Comparison of ENCODE assay signal across 1 cellular context in genomic region chr22:38177926-38178604, GRCh38.
TF ChIP-seq lines count a peak whose summit lies in the region.

No MANE protein-coding gene starts in this region.

TF ChIP-seq in HepG2, 621 proteins besides CTCF, POLR2A, EP300 and RAD21 (continued from another document and continues in another):
- TF ChIP-seq ZNF687 (CRISPR knock-in tag; IDR thresholded peaks at IDR 0.05) = peak; percentile 15; the same call in 1 of the 2 replicates
- 0 out of 2 replicates have a peak, but pooled peaks have one; percentile 16 for TF ChIP-seq NCOA1 (CRISPR knock-in tag; IDR thresholded peaks at IDR 0.05)
- no peak for TF ChIP-seq CSRNP1 (CRISPR knock-in tag; IDR thresholded peaks at IDR 0.05)
- no peak for TF ChIP-seq MIER2 (CRISPR knock-in tag; IDR thresholded peaks at IDR 0.05)
- no peak for TF ChIP-seq NFKB2 (CRISPR knock-in tag; IDR thresholded peaks at IDR 0.05; ENCODE audit: borderline replicate concordance)
- TF ChIP-seq CHD2 (IDR thresholded peaks at IDR 0.05; ENCODE audit: low read depth, low read length) = no peak
- no peak; the same call in 1 of the 2 replicates for TF ChIP-seq ZBTB10 (CRISPR knock-in tag; IDR thresholded peaks at IDR 0.05; ENCODE audit: borderline replicate concordance)
- no peak; the same call in 1 of the 2 replicates for TF ChIP-seq ZNF792 (CRISPR knock-in tag; IDR thresholded peaks at IDR 0.05)
- peak; percentile 88; the same call in 2 of the 3 replicates for TF ChIP-seq MXI1 (IDR thresholded peaks at IDR 0.05; ENCODE audit: borderline replicate concordance, low read depth, low read length)
- peak; percentile 55; the same call in 1 of the 2 replicates for TF ChIP-seq ESRRA (CRISPR knock-in tag; IDR thresholded peaks at IDR 0.05; ENCODE audit: low read depth)
- peak; percentile 68; the same call in 1 of the 2 replicates for TF ChIP-seq CBFB (CRISPR knock-in tag; IDR thresholded peaks at IDR 0.05)
- peak; percentile 96 for TF ChIP-seq TGIF2 (CRISPR knock-in tag; IDR thresholded peaks at IDR 0.05)
- TF ChIP-seq ONECUT2 (CRISPR knock-in tag; IDR thresholded peaks at IDR 0.05) = no peak
- no peak for TF ChIP-seq SMYD3 (CRISPR knock-in tag; IDR thresholded peaks at IDR 0.05)
- peak; percentile 77 for TF ChIP-seq MAX (IDR thresholded peaks at IDR 0.05)
- peak; percentile 98 for TF ChIP-seq ZMYM3 (CRISPR knock-in tag; IDR thresholded peaks at IDR 0.05)
- TF ChIP-seq EHMT2 (IDR thresholded peaks at IDR 0.05; ENCODE audit: borderline replicate concordance, low read depth, low read length) = no peak
- TF ChIP-seq E2F1 (CRISPR knock-in tag; IDR thresholded peaks at IDR 0.05) = no peak
- peak; percentile 83 for TF ChIP-seq RXRB (CRISPR knock-in tag; IDR thresholded peaks at IDR 0.05; ENCODE audit: borderline replicate concordance)
- TF ChIP-seq ERF (CRISPR knock-in tag; IDR thresholded peaks at IDR 0.05) = peak; percentile 65; the same call in 1 of the 2 replicates
- peak; percentile 95 for TF ChIP-seq HDAC2 (CRISPR knock-in tag; IDR thresholded peaks at IDR 0.05)
- peak; percentile 98 for TF ChIP-seq ATF3 (CRISPR knock-in tag; IDR thresholded peaks at IDR 0.05)
- no peak for TF ChIP-seq ARNT2 (CRISPR knock-in tag; IDR thresholded peaks at IDR 0.05; ENCODE audit: low read depth)
- TF ChIP-seq HOXD1 (CRISPR knock-in tag; IDR thresholded peaks at IDR 0.05) = 0 out of 2 replicates have a peak, but pooled peaks have one; percentile 34
- no peak for TF ChIP-seq ZNF207 (IDR thresholded peaks at IDR 0.05; ENCODE audit: borderline replicate concordance)
- TF ChIP-seq RAD51 (IDR thresholded peaks at IDR 0.05; ENCODE audit: borderline replicate concordance) = no peak
- peak; percentile 34; the same call in 1 of the 2 replicates for TF ChIP-seq ZNF501 (CRISPR knock-in tag; IDR thresholded peaks at IDR 0.05)
- no peak for TF ChIP-seq RNF219 (CRISPR knock-in tag; IDR thresholded peaks at IDR 0.05)
- TF ChIP-seq YEATS2 (CRISPR knock-in tag; IDR thresholded peaks at IDR 0.05; ENCODE audit: borderline replicate concordance) = 0 out of 2 replicates have a peak, but pooled peaks have one; percentile 25
- no peak for TF ChIP-seq HCFC1 (IDR thresholded peaks at IDR 0.05; ENCODE audit: low read depth, low read length)
- TF ChIP-seq MED1 (CRISPR knock-in tag; IDR thresholded peaks at IDR 0.05) = peak; percentile 86
- no peak for TF ChIP-seq ZNF318 (CRISPR knock-in tag; IDR thresholded peaks at IDR 0.05)
- TF ChIP-seq MNT (IDR thresholded peaks at IDR 0.05) = peak; percentile 71
- peak; percentile 45 for TF ChIP-seq GATAD1 (CRISPR knock-in tag; IDR thresholded peaks at IDR 0.05)
- TF ChIP-seq ZNF292 (CRISPR knock-in tag; IDR thresholded peaks at IDR 0.05; ENCODE audit: borderline replicate concordance, low read depth) = peak; percentile 78; the same call in 1 of the 2 replicates
- no peak for TF ChIP-seq ZBTB8A (CRISPR knock-in tag; IDR thresholded peaks at IDR 0.05; ENCODE audit: borderline replicate concordance, low read depth)
